Comparison of ENCODE assay signal across 25 cellular contexts in the genomic region with DNA sequence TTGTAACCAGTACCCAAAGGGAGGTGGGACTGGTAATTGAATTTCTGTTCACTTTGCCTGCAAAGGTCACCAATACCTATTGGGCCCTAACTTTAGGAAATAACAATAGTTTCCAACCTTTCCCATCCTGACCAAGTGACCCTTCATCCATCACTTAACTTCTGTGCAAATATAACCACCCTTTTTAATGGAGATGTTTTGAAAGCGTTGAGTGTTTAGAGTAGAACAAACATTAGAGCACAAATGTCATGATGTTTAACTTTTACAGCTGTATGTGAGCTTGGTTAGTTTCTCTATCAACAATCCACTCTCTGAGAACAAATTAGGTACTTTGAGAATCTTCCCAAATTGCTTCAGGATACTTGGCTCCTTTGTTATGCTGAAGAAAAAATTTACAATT.
"Had no signal": no experiment of that assay in that cellular context is flagged by ENCODE, and none has a peak within 500 bp of the region (broad histone marks: within the 10 kb centered on the region; RNA-seq: fewer than 3 reads in every experiment).

No MANE protein-coding gene starts in this region.

- ATAC-seq: activated CD8-positive, alpha-beta T cell treated with anti-CD3 and anti-CD28 coated beads, Interleukin-2, amount 10 ng/mL, durations not matched to agents 7 days and 5 days; body of pancreas; heart right ventricle; left lobe of liver; natural killer cell had no signal

- H3K36me3 Mint-ChIP-seq: activated naive CD4-positive, alpha-beta T cell treated with anti-CD3 and anti-CD28 coated beads, Interleukin-2, amount 50 U/mL, for 24 hours; natural killer cell had no signal

- H3K4me3 Mint-ChIP-seq: activated CD8-positive, alpha-beta T cell treated with anti-CD3 and anti-CD28 coated beads, Interleukin-2, amount 10 ng/mL, durations not matched to agents 7 days and 5 days; activated naive CD4-positive, alpha-beta T cell treated with anti-CD3 and anti-CD28 coated beads, Interleukin-2, amount 50 U/mL, for 24 hours; endodermal cell; mesothelial cell of epicardium; natural killer cell had no signal

- H3K27ac Mint-ChIP-seq: activated CD8-positive, alpha-beta T cell treated with anti-CD3 and anti-CD28 coated beads, Interleukin-2, amount 10 ng/mL, durations not matched to agents 7 days and 5 days; activated naive CD4-positive, alpha-beta T cell treated with anti-CD3 and anti-CD28 coated beads, Interleukin-2, amount 50 U/mL, for 24 hours; endodermal cell; mesothelial cell of epicardium; natural killer cell; progenitor cell of endocrine pancreas had no signal

- H3K36me3 ChIP-seq: cardiac muscle cell, spleen, upper lobe of left lung had no signal

- H3K27me3 ChIP-seq: body of pancreas, cardiac muscle cell, heart right ventricle, testis, upper lobe of left lung had no signal

- H3K27me3 Mint-ChIP-seq: progenitor cell of endocrine pancreas had no signal

- H3K9me3 ChIP-seq: body of pancreas, heart right ventricle, spleen, testis, upper lobe of left lung had no signal

- H3K27ac ChIP-seq: body of pancreas, cardiac muscle cell, heart right ventricle, spleen, testis had no signal

- H3K4me1 ChIP-seq: spleen, testis had no signal

- H3K4me3 ChIP-seq: body of pancreas, cardiac muscle cell, heart right ventricle, spleen, testis, upper lobe of left lung had no signal

- FAIRE-seq: kidney had no signal

- DNase-seq: activated CD4-positive, alpha-beta T cell treated with anti-CD3 and anti-CD28 coated beads for 1 hour; activated CD4-positive, alpha-beta T cell treated with anti-CD3 and anti-CD28 coated beads, Interleukin-2, amount 50 U/mL, for 1 hour; activated CD8-positive, alpha-beta T cell treated with anti-CD3 and anti-CD28 coated beads, Interleukin-2, amount 10 ng/mL, durations not matched to agents 7 days and 5 days; activated gamma-delta T cell treated with Interleukin-2 at 50 U/mL for 16 hours; activated T-cell treated with anti-CD3 and anti-CD28 coated beads, Interleukin-2, amount 50 U/mL, for 1 hour; anterior cingulate cortex; body of pancreas; cortex of kidney; endodermal cell; foreskin fibroblast; heart right ventricle; kidney; natural killer cell; retina; spleen; stimulated activated CD4-positive, alpha-beta T cell treated with anti-CD3 and anti-CD28 coated beads, Interleukin-4, amount 100 ng/mL, for 1 hour; stimulated activated naive CD4-positive, alpha-beta T cell; T-helper 9 cell; testis; upper lobe of left lung had no signal

- H3K4me1 Mint-ChIP-seq: activated naive CD4-positive, alpha-beta T cell treated with anti-CD3 and anti-CD28 coated beads, Interleukin-2, amount 50 U/mL, for 24 hours; natural killer cell had no signal

- H3K9me3 Mint-ChIP-seq: activated naive CD4-positive, alpha-beta T cell treated with anti-CD3 and anti-CD28 coated beads, Interleukin-2, amount 50 U/mL, for 24 hours; endodermal cell; mesothelial cell of epicardium; natural killer cell had no signal
